27 cellular contexts compared by ENCODE assay signal in genomic region chr17:20224379-20224778, GRCh38.
A peak's percentile ranks its signal among the peaks of the same experiment; 100 is the strongest.
DNase-seq lines count a peak whose midpoint lies in the region; ATAC-seq and TF ChIP-seq lines count a peak whose summit lies in the region.
"Had no signal": no experiment of that assay in that cellular context is flagged by ENCODE, and none has a peak within 500 bp of the region (broad histone marks: within the 10 kb centered on the region; RNA-seq: fewer than 3 reads in every experiment).

No MANE protein-coding gene starts in this region.

- peaks cover 21% of the 10 kb centered on the region for H3K36me3 ChIP-seq in mesodermal cell (ENCODE audit: control insufficient read depth, insufficient read depth, low read length)
- H3K36me3 ChIP-seq: right atrium auricular region, SJCRH30, tibial artery had no signal

- peaks cover 4% of the 10 kb centered on the region for H3K9me3 ChIP-seq in mesodermal cell (ENCODE audit: control insufficient read depth, low read length)
- H3K9me3 ChIP-seq: right atrium auricular region, SJCRH30 had no signal

- intact Hi-C loops in CD14-positive monocyte (cut with micrococcal nuclease), result no loop called here
- intact Hi-C loops in dorsolateral prefrontal cortex (cut with DNase I), result loop anchor here (2.0 to 10.0 kb wide), 2 partner anchors 66 to 220 kb away; partner anchors contain the start of gene SPECC1 (in 1 of the 2)

- peak overlapping the region in 58 of 59 donors; percentile 28 to 95 (median 85) for H3K27ac ChIP-seq in dorsolateral prefrontal cortex
- peak overlapping the region; percentile 20 for H3K27ac ChIP-seq in mesodermal cell (ENCODE audit: low read depth, low read length, severe bottlenecking)
- H3K27ac ChIP-seq: right atrium auricular region, SJCRH30 had no signal

- no peak for TF ChIP-seq CTCF in CD14-positive monocyte (IDR thresholded peaks at IDR 0.05)
- no peak for TF ChIP-seq CTCF in WTC11 (IDR thresholded peaks at IDR 0.05)
- no peak for TF ChIP-seq CTCF in dorsolateral prefrontal cortex (IDR thresholded peaks at IDR 0.05 in 54 of 56, conservative IDR thresholded peaks at IDR 0.05 in 2 of 56; ENCODE audit: low read depth in 1 of 56, partially characterized antibody in 56 of 56)
- TF ChIP-seq CTCF in endothelial cell (IDR thresholded peaks at IDR 0.05; ENCODE audit: unreplicated experiment), result no peak

- WGBS in mesodermal cell (ENCODE audit: insufficient coverage in 2 of 2), 2 experiments, result 100% methylated on average over 1 to 2 of the region's 3 CpGs

- H3K4me1 ChIP-seq in mesodermal cell (ENCODE audit: control insufficient read depth, insufficient read depth, low read length, poor library complexity, severe bottlenecking), result peaks cover 27% of the 10 kb centered on the region
- H3K4me1 ChIP-seq: SJCRH30 had no signal

- H3K9me3 Mint-ChIP-seq in CD14-positive monocyte (no peaks in the 10 kb centered on the region), WTC11 (no peaks in the 10 kb centered on the region), endothelial cell (ENCODE audit: unreplicated experiment) (no peaks in the 10 kb centered on the region)
- H3K9me3 Mint-ChIP-seq: activated naive CD8-positive, alpha-beta T cell treated with anti-CD3 and anti-CD28 coated beads, Interleukin-2, amount 10 ng/mL, durations not matched to agents 7 days and 5 days; activated T-cell treated with anti-CD3 and anti-CD28 coated beads, Interleukin-2, amount 50 U/mL, for 24 hours; CD8-positive, alpha-beta T cell; stimulated activated naive CD8-positive, alpha-beta T cell treated with anti-CD3 and anti-CD28 coated beads, Interleukin-15, amount 100 ng/mL, for 72 hours had no signal

- peak overlapping the region in 5 of 7 donors; percentile 10 to 64 (median 33) for H3K27ac Mint-ChIP-seq in CD14-positive monocyte
- peak overlapping the region; percentile 95 for H3K27ac Mint-ChIP-seq in WTC11
- H3K27ac Mint-ChIP-seq in endothelial cell (ENCODE audit: unreplicated experiment), result no peak overlapping the region
- H3K27ac Mint-ChIP-seq: activated B cell treated with CpG ODN at 0.5 μM for 24 hours; activated naive CD8-positive, alpha-beta T cell treated with anti-CD3 and anti-CD28 coated beads, Interleukin-2, amount 10 ng/mL, durations not matched to agents 7 days and 5 days; activated T-cell treated with anti-CD3 and anti-CD28 coated beads, Interleukin-2, amount 50 U/mL, for 24 hours; CD8-positive, alpha-beta T cell had no signal

- no peak for ATAC-seq in WTC11
- ATAC-seq: CD8-positive, alpha-beta T cell; left lobe of liver; stimulated activated naive CD8-positive, alpha-beta T cell treated with anti-CD3 and anti-CD28 coated beads, Interleukin-15, amount 100 ng/mL, for 72 hours had no signal

- CTCF ChIA-PET in WTC11 (lab: Charles Lee), result interaction anchor here (1.2 to 1.7 kb wide), 2 partner anchors 42 to 231 kb away, joined by 3 to 4 read pairs; no protein-coding TSS in a partner anchor

- peaks cover 24% of the 10 kb centered on the region for H3K4me1 Mint-ChIP-seq in CD14-positive monocyte
- H3K4me1 Mint-ChIP-seq in WTC11, result peaks cover 59% of the 10 kb centered on the region
- peaks cover 5% of the 10 kb centered on the region for H3K4me1 Mint-ChIP-seq in endothelial cell (ENCODE audit: unreplicated experiment)
- H3K4me1 Mint-ChIP-seq: activated B cell treated with CpG ODN at 0.5 μM for 24 hours had no signal

- no peaks in the 10 kb centered on the region for H3K27me3 ChIP-seq in dorsolateral prefrontal cortex
- H3K27me3 ChIP-seq: right atrium auricular region, SJCRH30, spleen, tibial artery had no signal

- DNase-seq in CD14-positive monocyte (ENCODE audit: low spot score), result no peak
- DNase-seq in WTC11 (ENCODE audit: low spot score), result no peak
- no peak for DNase-seq in dorsolateral prefrontal cortex
- no peak for DNase-seq in stimulated activated CD4-positive, alpha-beta T cell treated with anti-CD3 and anti-CD28 coated beads, Interleukin-1b, Interleukin-23, amount 100 ng/mL, for 48 hours
- DNase-seq in T1000 (lab: John Stamatoyannopoulos, UW), result no peak
- DNase-seq in endothelial cell (ENCODE audit: low spot score), result no peak
- no peak for DNase-seq in NCI-H1694 treated with DMSO at 0.1 percent for 48 hours (lab: John Stamatoyannopoulos, UW)
- DNase-seq: activated B cell treated with CpG ODN at 0.5 μM for 24 hours; activated gamma-delta T cell treated with Interleukin-2 at 50 U/mL for 16 hours; activated naive CD8-positive, alpha-beta T cell treated with anti-CD3 and anti-CD28 coated beads, Interleukin-2, amount 10 ng/mL, durations not matched to agents 7 days and 5 days; activated T-cell treated with anti-CD3 and anti-CD28 coated beads, Interleukin-2, amount 50 U/mL, for 24 hours; AML-193; CD8-positive, alpha-beta T cell; DMS 273 treated with DMSO at 0.1 percent for 48 hours; H7; MV-4-11; NCI-H1436 treated with DMSO at 0.1 percent for 48 hours; NCI-H2107; NCI-H774; spleen; stimulated activated CD8-positive, alpha-beta memory T cell treated with anti-CD3 and anti-CD28 coated beads, Interleukin-4, amount 100 ng/mL, for 48 hours; stimulated activated naive CD8-positive, alpha-beta T cell treated with anti-CD3 and anti-CD28 coated beads, Interleukin-15, amount 100 ng/mL, for 72 hours; tibial artery had no signal

- no peaks in the 10 kb centered on the region for H3K27me3 Mint-ChIP-seq in CD14-positive monocyte (ENCODE audit: low read depth in 3 of 3)
- H3K27me3 Mint-ChIP-seq in WTC11 (ENCODE audit: low read depth), result no peaks in the 10 kb centered on the region; the same call in 1 of the 2 replicates
- peaks cover 2% of the 10 kb centered on the region for H3K27me3 Mint-ChIP-seq in endothelial cell (ENCODE audit: unreplicated experiment)
- H3K27me3 Mint-ChIP-seq: activated B cell treated with CpG ODN at 0.5 μM for 24 hours; activated T-cell treated with anti-CD3 and anti-CD28 coated beads, Interleukin-2, amount 50 U/mL, for 24 hours had no signal

- H3K4me3 Mint-ChIP-seq in CD14-positive monocyte, result no peak overlapping the region
- no peak overlapping the region for H3K4me3 Mint-ChIP-seq in WTC11
- no peak overlapping the region for H3K4me3 Mint-ChIP-seq in endothelial cell (ENCODE audit: unreplicated experiment)
- H3K4me3 Mint-ChIP-seq: activated B cell treated with CpG ODN at 0.5 μM for 24 hours; activated naive CD8-positive, alpha-beta T cell treated with anti-CD3 and anti-CD28 coated beads, Interleukin-2, amount 10 ng/mL, durations not matched to agents 7 days and 5 days; activated T-cell treated with anti-CD3 and anti-CD28 coated beads, Interleukin-2, amount 50 U/mL, for 24 hours; CD8-positive, alpha-beta T cell; stimulated activated naive CD8-positive, alpha-beta T cell treated with anti-CD3 and anti-CD28 coated beads, Interleukin-15, amount 100 ng/mL, for 72 hours had no signal

- POLR2A ChIA-PET in WTC11 (lab: Charles Lee), result no interaction called here

- H3K36me3 Mint-ChIP-seq in CD14-positive monocyte (peaks cover 41 to 62% of the 10 kb centered on the region in 2 donors), WTC11 (peaks cover 21% of the 10 kb centered on the region), endothelial cell (ENCODE audit: low read depth, unreplicated experiment) (no peaks in the 10 kb centered on the region)
- H3K36me3 Mint-ChIP-seq: activated naive CD8-positive, alpha-beta T cell treated with anti-CD3 and anti-CD28 coated beads, Interleukin-2, amount 10 ng/mL, durations not matched to agents 7 days and 5 days had no signal

- H3K4me3 ChIP-seq in dorsolateral prefrontal cortex (peak overlapping the region in 1 of 59 donors; percentile 12), mesodermal cell (ENCODE audit: extremely low read depth, insufficient read depth, low read length, poor library complexity, severe bottlenecking) (no peak overlapping the region)
- H3K4me3 ChIP-seq: right atrium auricular region, SJCRH30, spleen, tibial artery had no signal

TF ChIP-seq in WTC11, 78 proteins besides CTCF, POLR2A, EP300 and RAD21 (continues in another document):
- TF ChIP-seq ZNF423 (CRISPR knock-in tag; IDR thresholded peaks at IDR 0.05), result no peak
- TF ChIP-seq JUN (CRISPR knock-in tag; IDR thresholded peaks at IDR 0.05), result no peak
- TF ChIP-seq RORB (CRISPR knock-in tag; IDR thresholded peaks at IDR 0.05), result no peak
- no peak for TF ChIP-seq ERG (CRISPR knock-in tag; IDR thresholded peaks at IDR 0.05)
- no peak for TF ChIP-seq ZSCAN18 (CRISPR knock-in tag; IDR thresholded peaks at IDR 0.05)
- TF ChIP-seq TP53 (CRISPR knock-in tag; IDR thresholded peaks at IDR 0.05), result no peak

Comparison
In these comparisons a context has a peak if more than half of its experiments do, and no peak if none do; other contexts are left out.
1. intact Hi-C loops: an anchor here in dorsolateral prefrontal cortex (2.0 to 10.0 kb wide); none called in CD14-positive monocyte.